Comparison of ENCODE assay signal across 7 cellular contexts in genomic region chr15:99566157-99566900, GRCh38. TPM values are rescaled to one million over a fixed set of nuclear protein-coding genes. Genes with fewer than 3 reads are reported as not detected.
DNase-seq lines count a peak whose midpoint lies in the region; ATAC-seq and TF ChIP-seq lines count a peak whose summit lies in the region.

No MANE protein-coding gene starts in this region.

- TF ChIP-seq CTCF in GM10266 (IDR thresholded peaks at IDR 0.05; ENCODE audit: control insufficient read depth, insufficient read depth, low read depth, missing control alignments) (no peak), ovary (IDR thresholded peaks at IDR 0.05) (no peak)

- H3K9me3 Mint-ChIP-seq in activated T-helper 17 cell treated with anti-CD3 and anti-CD28 coated beads, Interleukin-2, amount 50 U/mL, for 72 hours: no peaks in the 10 kb centered on the region

- H3K27me3 ChIP-seq in MG63 (no peaks in the 10 kb centered on the region), ovary (no peaks in the 10 kb centered on the region)

- H3K27ac Mint-ChIP-seq in activated T-helper 17 cell treated with anti-CD3 and anti-CD28 coated beads, Interleukin-2, amount 50 U/mL, for 72 hours: peak overlapping the region; percentile 96

- ATAC-seq in activated T-helper 17 cell treated with anti-CD3 and anti-CD28 coated beads, Interleukin-2, amount 50 U/mL, for 72 hours (replicated peaks): peak; percentile 16
- no peak for ATAC-seq in HG03095 (IDR thresholded peaks at IDR 0.05; ENCODE audit: unreplicated experiment)
- ATAC-seq in GM18505 (IDR thresholded peaks at IDR 0.05; ENCODE audit: unreplicated experiment): no peak

- H3K4me1 Mint-ChIP-seq in activated T-helper 17 cell treated with anti-CD3 and anti-CD28 coated beads, Interleukin-2, amount 50 U/mL, for 72 hours: peaks cover 9% of the 10 kb centered on the region

- no peaks in the 10 kb centered on the region for H3K27me3 Mint-ChIP-seq in activated T-helper 17 cell treated with anti-CD3 and anti-CD28 coated beads, Interleukin-2, amount 50 U/mL, for 72 hours

- peak overlapping the region; percentile 87 for H3K4me3 Mint-ChIP-seq in activated T-helper 17 cell treated with anti-CD3 and anti-CD28 coated beads, Interleukin-2, amount 50 U/mL, for 72 hours

- WGBS in ovary, 3 donors: 1% methylated on average over 36 to 69 of the region's 69 CpGs

- DNase-seq in GM10266 (ENCODE audit: extremely low spot score): peak; percentile 47
- peak; percentile 39 for DNase-seq in MG63
- peak in 26 of 42 donors; percentile 6 to 57 (median 26) for DNase-seq in head of caudate nucleus
- DNase-seq in ovary: peak in 4 of 5 donors; percentile 37 to 65 (median 52)

- peak overlapping the region; percentile 91 to 99 for H3K27ac ChIP-seq in ovary

- H3K9me3 ChIP-seq in MG63 (no peaks in the 10 kb centered on the region), ovary (no peaks in the 10 kb centered on the region)

- TF ChIP-seq EP300 in ovary (IDR thresholded peaks at IDR 0.05): no peak

- H3K4me3 ChIP-seq in MG63 (peak overlapping the region; percentile 82), ovary (peak overlapping the region; percentile 71)

- peaks cover 10% of the 10 kb centered on the region for H3K36me3 Mint-ChIP-seq in activated T-helper 17 cell treated with anti-CD3 and anti-CD28 coated beads, Interleukin-2, amount 50 U/mL, for 72 hours (ENCODE audit: low read depth)

- intact Hi-C loops in head of caudate nucleus (cut with DNase I): loop anchor here (10.0 kb wide), 2 partner anchors 168 to 778 kb away; partner anchors contain the start of genes ADAMTS17 and LYSMD4
- intact Hi-C loops in ovary (cut with DNase I): loop anchor here in 1 of 4 donors (10.0 kb wide), 2 partner anchors 162 to 282 kb away; no protein-coding TSS in a partner anchor

- peaks cover 4% of the 10 kb centered on the region; the same call in 1 of the 2 replicates for H3K36me3 ChIP-seq in MG63
- no peaks in the 10 kb centered on the region for H3K36me3 ChIP-seq in ovary

- H3K4me1 ChIP-seq in ovary (ENCODE audit: insufficient read depth): peaks cover 3% of the 10 kb centered on the region

- TF ChIP-seq POLR2A in ovary (IDR thresholded peaks at IDR 0.05): no peak
- no peak for TF ChIP-seq POLR2A in GM18505 (IDR thresholded peaks at IDR 0.05; ENCODE audit: borderline replicate concordance, extremely low read depth, insufficient read depth, insufficient read length)

RNA-seq across cellular contexts. Expression of gene MEF2A, which starts 0.5 kb away (rescaled TPM):
- total RNA-seq in MG63 (2014; rRNA removed; shearing (Covaris generic); ENCODE audit: low replicate concordance): 29.1 and 68.8 TPM in 2 replicates
- 10 to 100 TPM; 15.7 to 18.3 TPM for total RNA-seq in activated T-helper 17 cell treated with anti-CD3 and anti-CD28 coated beads, Interleukin-2, amount 50 U/mL, for 72 hours
- 10 to 100 TPM; 43.2 to 82.7 (median 66.4) TPM for total RNA-seq in ovary
- 10 to 100 TPM; 25.5 to 58.9 TPM for polyA plus RNA-seq in ovary
